In genomic region chr7:128214463-128214862, GRCh38 we compare ENCODE assay signal across 24 cellular contexts. TPM values are rescaled to one million over a fixed set of nuclear protein-coding genes. Genes with fewer than 3 reads are reported as not detected.
"Had no signal": no experiment of that assay in that cellular context is flagged by ENCODE, and none has a peak within 500 bp of the region (broad histone marks: within the 10 kb centered on the region; RNA-seq: fewer than 3 reads in every experiment).

No MANE protein-coding gene starts in this region.

- H3K36me3 ChIP-seq: esophagus muscularis mucosa, gastrocnemius medialis, heart right ventricle, ovary, tibial nerve, upper lobe of right lung, vagina had no signal

- H3K36me3 Mint-ChIP-seq: naive thymus-derived CD4-positive, alpha-beta T cell; stimulated activated effector memory CD8-positive, alpha-beta T cell treated with anti-CD3 and anti-CD28 coated beads, Interleukin-12 subunit alpha, Interleukin-12 subunit beta, amount 100 ng/mL, for 72 hours had no signal

- H3K27ac ChIP-seq: epithelial cell of prostate, esophagus muscularis mucosa, gastrocnemius medialis, heart right ventricle, ovary, testis, tibial nerve, upper lobe of right lung, vagina had no signal

- DNase-seq: effector memory CD8-positive, alpha-beta T cell; gastrocnemius medialis; heart right ventricle; hypothalamus; kidney glomerular epithelial cell; mesendoderm; naive thymus-derived CD4-positive, alpha-beta T cell; ovary; right cardiac atrium; stimulated activated CD4-positive, alpha-beta T cell treated with anti-CD3 and anti-CD28 coated beads, Interleukin-4, amount 100 ng/mL, for 1 hour; stimulated activated CD8-positive, alpha-beta memory T cell treated with anti-CD3 and anti-CD28 coated beads, Interleukin-4, amount 100 ng/mL, for 48 hours; stimulated activated naive CD8-positive, alpha-beta T cell treated with anti-CD3 and anti-CD28 coated beads, Interleukin-15, Interleukin-2, amounts not matched to agents 100 U/mL and 50 U/mL, for 24 hours; testis; upper lobe of right lung had no signal

- H3K9me3 Mint-ChIP-seq: dendritic cell treated with granulocyte-macrophage colony-stimulating factor and Interleukin-4, amounts not matched to agents 40 ng/mL and 50 ng/mL, for 4 days; effector memory CD8-positive, alpha-beta T cell; naive thymus-derived CD4-positive, alpha-beta T cell; stimulated activated effector memory CD8-positive, alpha-beta T cell treated with anti-CD3 and anti-CD28 coated beads, Interleukin-12 subunit alpha, Interleukin-12 subunit beta, amount 100 ng/mL, for 72 hours had no signal

- ATAC-seq: effector memory CD8-positive, alpha-beta T cell; gastrocnemius medialis; heart right ventricle; naive thymus-derived CD4-positive, alpha-beta T cell; right cardiac atrium; stimulated activated effector memory CD8-positive, alpha-beta T cell treated with anti-CD3 and anti-CD28 coated beads, Interleukin-12 subunit alpha, Interleukin-12 subunit beta, amount 100 ng/mL, for 72 hours; stimulated activated naive CD8-positive, alpha-beta T cell treated with anti-CD3 and anti-CD28 coated beads, Interleukin-15, Interleukin-2, amounts not matched to agents 100 U/mL and 50 U/mL, for 24 hours; upper lobe of right lung had no signal

- H3K4me3 Mint-ChIP-seq: dendritic cell treated with granulocyte-macrophage colony-stimulating factor and Interleukin-4, amounts not matched to agents 40 ng/mL and 50 ng/mL, for 4 days; effector memory CD8-positive, alpha-beta T cell; naive thymus-derived CD4-positive, alpha-beta T cell; stimulated activated effector memory CD8-positive, alpha-beta T cell treated with anti-CD3 and anti-CD28 coated beads, Interleukin-12 subunit alpha, Interleukin-12 subunit beta, amount 100 ng/mL, for 72 hours had no signal

- H3K4me1 ChIP-seq: gastrocnemius medialis, upper lobe of right lung, vagina had no signal

- H3K27ac Mint-ChIP-seq: dendritic cell treated with granulocyte-macrophage colony-stimulating factor and Interleukin-4, amounts not matched to agents 40 ng/mL and 50 ng/mL, for 4 days; effector memory CD8-positive, alpha-beta T cell; naive thymus-derived CD4-positive, alpha-beta T cell; stimulated activated effector memory CD8-positive, alpha-beta T cell treated with anti-CD3 and anti-CD28 coated beads, Interleukin-12 subunit alpha, Interleukin-12 subunit beta, amount 100 ng/mL, for 72 hours had no signal

- H3K27me3 ChIP-seq: ovary, testis, vagina had no signal

- H3K4me3 ChIP-seq: esophagus muscularis mucosa, gastrocnemius medialis, heart right ventricle, ovary, testis, tibial nerve, upper lobe of right lung, vagina had no signal

- H3K9me3 ChIP-seq: esophagus muscularis mucosa, gastrocnemius medialis, heart right ventricle, ovary, testis, tibial nerve, upper lobe of right lung, vagina had no signal

RNA-seq across cellular contexts. Expression of gene LEP, which starts 26.6 kb away (rescaled TPM):
- total RNA-seq: esophagus muscularis mucosa, fibroblast of villous mesenchyme, liver, lung microvascular endothelial cell, upper lobe of right lung had no signal
- polyA plus RNA-seq: naive thymus-derived CD4-positive, alpha-beta T cell; neural cell had no signal
